Comparison of ENCODE assay signal across 13 cellular contexts in genomic region chr9:91427873-91428272, GRCh38. TPM values are rescaled to one million over a fixed set of nuclear protein-coding genes. Genes with fewer than 3 reads are reported as not detected.
A peak's percentile ranks its signal among the peaks of the same experiment; 100 is the strongest.
DNase-seq lines count a peak whose midpoint lies in the region; ATAC-seq and TF ChIP-seq lines count a peak whose summit lies in the region.
"Had no signal": no experiment of that assay in that cellular context is flagged by ENCODE, and none has a peak within 500 bp of the region (broad histone marks: within the 10 kb centered on the region; RNA-seq: fewer than 3 reads in every experiment).

No MANE protein-coding gene starts in this region.

- no peaks in the 10 kb centered on the region for H3K27me3 ChIP-seq in HL-60 (ENCODE audit: insufficient read depth, poor library complexity, severe bottlenecking)
- H3K27me3 ChIP-seq: gastroesophageal sphincter had no signal

- no peak for TF ChIP-seq CTCF in AG10803 (conservative IDR thresholded peaks at IDR 0.05; ENCODE audit: low read length)
- TF ChIP-seq CTCF in HL-60 (IDR thresholded peaks at IDR 0.05; ENCODE audit: insufficient read depth, low read length), result no peak
- no peak for TF ChIP-seq CTCF in astrocyte of the spinal cord (IDR thresholded peaks at IDR 0.05; ENCODE audit: low read depth, low read length)

- H3K4me3 ChIP-seq in AG10803 (ENCODE audit: low read length), result no peak overlapping the region
- no peak overlapping the region for H3K4me3 ChIP-seq in HL-60 (replicated peaks; ENCODE audit: insufficient read depth, low read length)
- no peak overlapping the region for H3K4me3 ChIP-seq in astrocyte of the spinal cord (ENCODE audit: low read depth, low read length)
- H3K4me3 ChIP-seq: gastroesophageal sphincter had no signal

- DNase-seq in AG10803 (ENCODE audit: low read depth) (peak; percentile 63), HL-60 (ENCODE audit: low read depth in 1 of 2, low spot score in 1 of 2) (no peak), astrocyte of the spinal cord (ENCODE audit: low read depth, low spot score) (peak; percentile 59), lung microvascular endothelial cell (ENCODE audit: low read depth in 2 of 2) (peak; percentile 49 to 76), NCI-H524 treated with DMSO at 0.1 percent for 48 hours (lab: John Stamatoyannopoulos, UW) (no peak), NCI-H1436 (lab: John Stamatoyannopoulos, UW) (no peak)
- DNase-seq: activated T-cell treated with anti-CD3 and anti-CD28 coated beads for 4 hours, caudate nucleus, midbrain, NCI-H1417 had no signal

- ATAC-seq in HG02763 (IDR thresholded peaks at IDR 0.05; ENCODE audit: unreplicated experiment), result no peak
- no peak for ATAC-seq in HG02588 (IDR thresholded peaks at IDR 0.05; ENCODE audit: unreplicated experiment)
- ATAC-seq: gastroesophageal sphincter had no signal

- in situ Hi-C loops in astrocyte of the spinal cord (cut with HindIII; ENCODE audit: low sequenced_read_pairs), result no loop called here

- peak overlapping the region; percentile 67 for H3K27ac ChIP-seq in HL-60 (replicated peaks)

RNA-seq across cellular contexts. Expression of gene NFIL3, which starts 4.2 kb away (rescaled TPM):
- total RNA-seq in lung microvascular endothelial cell, result 2.6 and 4.6 TPM in 2 replicates

Comparison
In these comparisons a context has a peak if more than half of its experiments do, and no peak if none do; other contexts are left out.
1. DNase-seq: peak in AG10803 (single experiment), astrocyte of the spinal cord (single experiment) and lung microvascular endothelial cell (2 of 2); none in HL-60 (0 of 2), NCI-H524 treated with DMSO at 0.1 percent for 48 hours (single experiment) and NCI-H1436 (single experiment).